8 cellular contexts compared by ENCODE assay signal in the genomic region with DNA sequence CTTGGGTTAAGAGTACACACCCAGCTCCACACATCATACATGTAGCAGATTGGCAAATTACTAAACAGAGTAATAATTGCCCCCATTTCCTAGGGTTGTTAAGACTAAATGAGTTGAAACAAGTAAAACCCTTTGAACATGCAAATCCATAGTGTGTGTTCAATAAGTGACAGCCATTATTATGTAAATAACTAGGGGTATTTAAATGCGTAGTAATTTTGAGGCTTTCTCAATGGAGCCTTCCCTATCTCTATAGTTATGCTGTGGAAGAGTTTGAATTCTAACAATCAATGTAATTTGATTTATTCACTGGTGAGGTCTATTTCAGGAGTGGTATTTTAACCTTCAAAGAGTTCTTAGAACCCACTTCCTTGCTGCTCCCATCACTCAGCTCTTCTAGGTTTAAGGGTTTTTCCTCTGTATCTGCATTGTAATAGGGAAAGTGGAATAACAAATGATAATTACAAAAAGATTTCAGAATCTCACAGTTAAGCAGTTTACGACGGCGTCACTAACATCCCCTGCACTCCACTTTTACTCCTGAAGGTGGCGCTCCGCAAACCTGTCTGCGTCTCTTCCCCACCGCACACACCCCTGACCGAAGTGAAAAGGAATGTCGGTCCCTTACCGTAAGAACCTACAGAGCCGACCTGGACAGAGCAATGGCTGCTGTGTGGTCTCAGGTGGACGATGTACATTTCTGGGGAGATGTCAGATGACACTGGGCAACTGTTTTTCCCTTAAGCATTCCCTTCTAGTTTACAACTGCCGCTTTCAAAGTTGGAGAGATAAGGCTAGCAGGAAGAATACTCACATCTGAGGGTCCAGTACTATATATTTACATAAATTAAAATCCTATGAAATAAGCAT.
DNase-seq lines count a peak whose midpoint lies in the region; ATAC-seq, FAIRE-seq and TF ChIP-seq lines count a peak whose summit lies in the region.

No MANE protein-coding gene starts in this region.

- H3K4me1 ChIP-seq in body of pancreas (peaks cover 8% of the 10 kb centered on the region), spleen (peaks cover 0 to 13% (median 9%) of the 10 kb centered on the region in 6 donors)

- no peaks in the 10 kb centered on the region for H3K36me3 Mint-ChIP-seq in T-helper 2 cell treated with Interferon-gamma antibody and Interleukin-4, amounts not matched to agents 5 μg/mL and 100 μg/mL, for 36 hours (ENCODE audit: low read depth)

- peak; percentile 65 for ATAC-seq in HG03442 (IDR thresholded peaks at IDR 0.05; ENCODE audit: unreplicated experiment)
- peak; percentile 82 for ATAC-seq in body of pancreas

- H3K27me3 ChIP-seq in body of pancreas (no peaks in the 10 kb centered on the region), spleen (replicated peaks in 1 of 7) (no peaks in the 10 kb centered on the region)

- H3K27ac Mint-ChIP-seq in T-helper 2 cell treated with Interferon-gamma antibody and Interleukin-4, amounts not matched to agents 5 μg/mL and 100 μg/mL, for 36 hours = no peak overlapping the region

- peak; percentile 6 for DNase-seq in SIG-M5 treated with dmso at 0.1 percent for 504 hours (lab: John Stamatoyannopoulos, UW; ENCODE audit: unreplicated experiment)
- DNase-seq in SIG-M5 (lab: John Stamatoyannopoulos, UW) = no peak
- peak; percentile 48 for DNase-seq in T-helper 2 cell treated with Interferon-gamma antibody and Interleukin-4, amounts not matched to agents 5 μg/mL and 100 μg/mL, for 36 hours (ENCODE audit: low spot score)
- peak; percentile 74 to 77 (median 76) for DNase-seq in body of pancreas
- peak; percentile 77 for DNase-seq in spleen
- DNase-seq in H54 (ENCODE audit: insufficient read length, low spot score) = no peak

- H3K27ac ChIP-seq in body of pancreas = no peak overlapping the region
- H3K27ac ChIP-seq in spleen = no peak overlapping the region

- H3K4me3 ChIP-seq in body of pancreas = no peak overlapping the region
- H3K4me3 ChIP-seq in iPS-18c (ENCODE audit: insufficient read depth, low read depth, low read length) = 0 out of 2 replicates have a peak overlapping the region, but pooled peaks have one; percentile 2
- peak overlapping the region in 1 of 8 donors; percentile 37 for H3K4me3 ChIP-seq in spleen

- WGBS in body of pancreas, 2 donors = 8 to 11% methylated on average over 14 of the region's 14 CpGs
- WGBS in spleen, 5 donors = 13 to 20% (median 17%) methylated on average over 14 of the region's 14 CpGs

- peak overlapping the region; percentile 67 for H3K4me3 Mint-ChIP-seq in T-helper 2 cell treated with Interferon-gamma antibody and Interleukin-4, amounts not matched to agents 5 μg/mL and 100 μg/mL, for 36 hours

- H3K9me3 ChIP-seq in body of pancreas = no peaks in the 10 kb centered on the region
- no peaks in the 10 kb centered on the region for H3K9me3 ChIP-seq in iPS-18c (ENCODE audit: control insufficient read depth, insufficient read depth, low read length)
- H3K9me3 ChIP-seq in spleen = no peaks in the 10 kb centered on the region

- peaks cover 39% of the 10 kb centered on the region for H3K27me3 Mint-ChIP-seq in T-helper 2 cell treated with Interferon-gamma antibody and Interleukin-4, amounts not matched to agents 5 μg/mL and 100 μg/mL, for 36 hours (ENCODE audit: low read depth)

- no peak for TF ChIP-seq POLR2A in body of pancreas (IDR thresholded peaks at IDR 0.05)
- TF ChIP-seq POLR2A in spleen (IDR thresholded peaks at IDR 0.05) = no peak
- TF ChIP-seq POLR2A in H54 (IDR thresholded peaks at IDR 0.05; ENCODE audit: low read depth, low read length) = no peak

- no peak for FAIRE-seq in H54 (lab: Jason Lieb, UNC)

- H3K36me3 ChIP-seq in body of pancreas (replicated peaks in 1 of 2; ENCODE audit: insufficient read depth in 1 of 2, low read depth in 2 of 2) (no peaks in the 10 kb centered on the region), spleen (no peaks in the 10 kb centered on the region)

- TF ChIP-seq CTCF in body of pancreas (IDR thresholded peaks at IDR 0.05) (peak; percentile 52 to 79 (median 71)), spleen (IDR thresholded peaks at IDR 0.05 in 8 of 11, conservative IDR thresholded peaks at IDR 0.05 in 3 of 11) (peak; percentile 37 to 76 (median 58))

- intact Hi-C loops in body of pancreas (cut with DNase I) (no loop called here), spleen (cut with DNase I; ENCODE audit: low total_unique reads) (no loop called here)

- no peaks in the 10 kb centered on the region for H3K9me3 Mint-ChIP-seq in T-helper 2 cell treated with Interferon-gamma antibody and Interleukin-4, amounts not matched to agents 5 μg/mL and 100 μg/mL, for 36 hours

- peaks cover 6% of the 10 kb centered on the region for H3K4me1 Mint-ChIP-seq in T-helper 2 cell treated with Interferon-gamma antibody and Interleukin-4, amounts not matched to agents 5 μg/mL and 100 μg/mL, for 36 hours (ENCODE audit: low read depth)

Comparison
In these comparisons a context has a peak if more than half of its experiments do, and no peak if none do; other contexts are left out.
1. DNase-seq: peak in SIG-M5 treated with dmso at 0.1 percent for 504 hours (single experiment), T-helper 2 cell treated with Interferon-gamma antibody and Interleukin-4, amounts not matched to agents 5 μg/mL and 100 μg/mL, for 36 hours (single experiment), body of pancreas (4 of 4) and spleen (single experiment); none in SIG-M5 (single experiment) and H54 (single experiment).